20 cellular contexts compared by ENCODE assay signal in the genomic region with DNA sequence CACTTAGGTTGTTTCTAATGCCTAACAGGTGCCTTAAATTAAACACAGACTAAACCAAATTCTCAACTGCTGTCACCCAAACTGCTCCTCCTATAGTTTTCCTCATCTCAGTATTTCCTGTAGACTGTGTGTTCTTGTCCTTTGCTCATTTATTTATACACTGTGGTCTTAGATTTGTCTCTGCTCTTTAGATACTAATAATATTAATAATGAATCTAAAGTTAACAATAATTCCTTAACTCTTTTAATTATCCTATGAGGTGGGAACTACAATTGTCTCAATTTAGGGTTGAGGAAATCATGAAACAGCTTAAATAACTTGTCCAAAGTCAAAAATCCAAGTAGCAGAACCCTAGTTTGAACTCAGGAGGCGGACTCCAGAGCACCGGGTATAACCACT. TPM values are rescaled to one million over a fixed set of nuclear protein-coding genes. Genes with fewer than 3 reads are reported as not detected.
DNase-seq lines count a peak whose midpoint lies in the region; ATAC-seq, FAIRE-seq and TF ChIP-seq lines count a peak whose summit lies in the region.
"Had no signal": no experiment of that assay in that cellular context is flagged by ENCODE, and none has a peak within 500 bp of the region (broad histone marks: within the 10 kb centered on the region; RNA-seq: fewer than 3 reads in every experiment).

No MANE protein-coding gene starts in this region.

- peaks cover 19% of the 10 kb centered on the region for H3K36me3 Mint-ChIP-seq in HFFc6 (ENCODE audit: low read depth)
- H3K36me3 Mint-ChIP-seq in effector memory CD8-positive, alpha-beta T cell (ENCODE audit: insufficient read depth) = peaks cover 28% of the 10 kb centered on the region

- no peaks in the 10 kb centered on the region; a peak in 1 of 4 replicates for H3K4me1 ChIP-seq in SK-N-SH (ENCODE audit: control insufficient read depth in 1 of 2, insufficient read depth in 2 of 2, low read depth in 1 of 2, low read length in 1 of 2)
- H3K4me1 ChIP-seq in neutrophil (ENCODE audit: control insufficient read depth in 1 of 2, insufficient read depth in 1 of 2, low read depth in 1 of 2, low read length in 1 of 2) = no peaks in the 10 kb centered on the region
- H3K4me1 ChIP-seq: Caco-2, Peyer's patch had no signal

- no peak overlapping the region for H3K9ac ChIP-seq in SK-N-SH

- CTCF ChIA-PET in SK-N-SH (lab: Yijun Ruan, JAX) = no interaction called here

- H3K4me3 ChIP-seq in SK-N-SH (ENCODE audit: low read depth in 2 of 2, low read length in 1 of 2) (no peak overlapping the region), neutrophil (ENCODE audit: low read depth in 1 of 2, low read length in 1 of 2) (no peak overlapping the region)
- H3K4me3 ChIP-seq: Peyer's patch had no signal

- H3K4me3 Mint-ChIP-seq in HFFc6 = no peak overlapping the region
- H3K4me3 Mint-ChIP-seq in effector memory CD8-positive, alpha-beta T cell = no peak overlapping the region
- H3K4me3 Mint-ChIP-seq: CD4-positive, CD25-positive, alpha-beta regulatory T cell; H9 had no signal

- TF ChIP-seq CTCF in HFFc6 (IDR thresholded peaks at IDR 0.05) = no peak
- no peak for TF ChIP-seq CTCF in SK-N-SH (IDR thresholded peaks at IDR 0.05)
- no peak for TF ChIP-seq CTCF in neutrophil (IDR thresholded peaks at IDR 0.05)

- no peak for TF ChIP-seq RAD21 in SK-N-SH (IDR thresholded peaks at IDR 0.05; ENCODE audit: low read length)

- POLR2A ChIA-PET in SK-N-SH (lab: Yijun Ruan, JAX) = no interaction called here

- peaks cover 28% of the 10 kb centered on the region for H3K4me1 Mint-ChIP-seq in HFFc6 (ENCODE audit: low read depth)
- H3K4me1 Mint-ChIP-seq in effector memory CD8-positive, alpha-beta T cell (ENCODE audit: low read depth in 2 of 2) = peaks cover 23 to 42% of the 10 kb centered on the region in 2 donors
- H3K4me1 Mint-ChIP-seq: H9 had no signal

- DNase-seq in HFFc6 (no peak), SK-N-SH (no peak), HTR-8/SVneo (ENCODE audit: insufficient read length, low spot score) (no peak), HPDE6-E6E7 (ENCODE audit: extremely low spot score) (no peak), NCI-H2107 treated with DMSO at 0.1 percent for 48 hours (lab: John Stamatoyannopoulos, UW; ENCODE audit: unreplicated experiment) (no peak)
- no peak for DNase-seq in effector memory CD8-positive, alpha-beta T cell
- DNase-seq: Caco-2; CD4-positive, CD25-positive, alpha-beta regulatory T cell; H9; KBM-7; NCI-H1417 treated with DMSO at 0.1 percent for 48 hours; NCI-H1930; NCI-H510A; NCI-H774; Peyer's patch; SHP77; SW 1271 had no signal

- no peak for ATAC-seq in effector memory CD8-positive, alpha-beta T cell (replicated peaks)
- ATAC-seq in HG03159 (IDR thresholded peaks at IDR 0.05; ENCODE audit: unreplicated experiment) = no peak

- no peaks in the 10 kb centered on the region for H3K9me3 ChIP-seq in SK-N-SH
- H3K9me3 ChIP-seq in neutrophil = no peaks in the 10 kb centered on the region
- H3K9me3 ChIP-seq: Caco-2, Peyer's patch had no signal

- H3K27ac ChIP-seq in SK-N-SH (ENCODE audit: low read depth in 2 of 2, low read length in 1 of 2) = peak overlapping the region in 1 of 2 experiments; percentile 49; a peak in 2 of 4 replicates
- H3K27ac ChIP-seq in neutrophil = peak overlapping the region; percentile 28
- H3K27ac ChIP-seq: HL-60, Peyer's patch had no signal

- H3K79me2 ChIP-seq in SK-N-SH (ENCODE audit: insufficient read depth) = peaks cover 10% of the 10 kb centered on the region; the same call in 1 of the 2 replicates

- peaks cover 10% of the 10 kb centered on the region for H3F3A ChIP-seq in SK-N-SH (replicated peaks; ENCODE audit: insufficient read depth)

- no peaks in the 10 kb centered on the region; the same call in 1 of the 2 replicates for H3K27me3 Mint-ChIP-seq in HFFc6 (ENCODE audit: insufficient read depth)
- no peaks in the 10 kb centered on the region for H3K27me3 Mint-ChIP-seq in effector memory CD8-positive, alpha-beta T cell
- H3K27me3 Mint-ChIP-seq: CD4-positive, CD25-positive, alpha-beta regulatory T cell had no signal

- H4K20me1 ChIP-seq in SK-N-SH (ENCODE audit: insufficient read depth) = peaks cover 12% of the 10 kb centered on the region; the same call in 1 of the 2 replicates

- H2AFZ ChIP-seq in SK-N-SH (ENCODE audit: low read depth) = no peak overlapping the region

- H3K36me3 ChIP-seq in SK-N-SH (replicated peaks in 1 of 2; ENCODE audit: control insufficient read depth in 1 of 2, insufficient read depth in 2 of 2, low read length in 1 of 2) (peaks cover 6 to 30% of the 10 kb centered on the region in 2 experiments), neutrophil (peaks cover 76% of the 10 kb centered on the region)

- H3K9me2 ChIP-seq in SK-N-SH = no peaks in the 10 kb centered on the region

- peak overlapping the region; percentile 34; the same call in 1 of the 2 replicates for H3K27ac Mint-ChIP-seq in HFFc6
- peak overlapping the region; percentile 45 to 67 for H3K27ac Mint-ChIP-seq in effector memory CD8-positive, alpha-beta T cell

- FAIRE-seq in HTR-8/SVneo (lab: Jason Lieb, UNC) = no peak

- no peaks in the 10 kb centered on the region; the same call in 1 of the 2 replicates for H3K9me3 Mint-ChIP-seq in HFFc6
- H3K9me3 Mint-ChIP-seq in effector memory CD8-positive, alpha-beta T cell = no peaks in the 10 kb centered on the region
- H3K9me3 Mint-ChIP-seq: CD4-positive, CD25-positive, alpha-beta regulatory T cell; H9 had no signal

- H3K27me3 ChIP-seq in SK-N-SH (ENCODE audit: insufficient read depth) (no peaks in the 10 kb centered on the region), neutrophil (no peaks in the 10 kb centered on the region)
- H3K27me3 ChIP-seq: Peyer's patch had no signal

- WGBS in SK-N-SH (ENCODE audit: low lambda C conversion rate) = 100% methylated on average over 2 of the region's 2 CpGs

- TF ChIP-seq EP300 in SK-N-SH (IDR thresholded peaks at IDR 0.05; ENCODE audit: borderline replicate concordance in 1 of 2, low read depth in 1 of 2, low read length in 1 of 2) = no peak

- no peak overlapping the region for H3K4me2 ChIP-seq in SK-N-SH

TF ChIP-seq in SK-N-SH, 30 proteins besides CTCF, POLR2A, EP300 and RAD21:
- peak; percentile 14 for TF ChIP-seq TCF12 (IDR thresholded peaks at IDR 0.05)
- TF ChIP-seq MEF2A (IDR thresholded peaks at IDR 0.05; ENCODE audit: borderline replicate concordance, low read depth) = no peak
TF ChIP-seq in SK-N-SH: peak in this region for 1.

RNA-seq across cellular contexts. Expression of gene YPEL1, which starts 43.9 kb away (rescaled TPM):
- under 1 TPM in 5 of 6 experiments, not detected in 1; 0.17 to 0.38 (median 0.20) TPM for total RNA-seq in HFFc6 (2021; fragmentation: NEBNext Ultra II Directional; extraction: Animal tissue kit (Norgen Biotek cat#: 25700))
- 2.4 and 2.7 TPM in 2 replicates for polyA plus RNA-seq in SK-N-SH (2012; rRNA removed)
- 1.9 and 2.8 TPM in 2 replicates for polyA plus RNA-seq in SK-N-SH (2012; cell fraction: cytosol; rRNA removed)
- 4.6 and 5.4 TPM in 2 replicates for polyA plus RNA-seq in SK-N-SH (2012; cell fraction: nucleus; rRNA removed)
